1 cellular context compared by ENCODE assay signal in the genomic region with DNA sequence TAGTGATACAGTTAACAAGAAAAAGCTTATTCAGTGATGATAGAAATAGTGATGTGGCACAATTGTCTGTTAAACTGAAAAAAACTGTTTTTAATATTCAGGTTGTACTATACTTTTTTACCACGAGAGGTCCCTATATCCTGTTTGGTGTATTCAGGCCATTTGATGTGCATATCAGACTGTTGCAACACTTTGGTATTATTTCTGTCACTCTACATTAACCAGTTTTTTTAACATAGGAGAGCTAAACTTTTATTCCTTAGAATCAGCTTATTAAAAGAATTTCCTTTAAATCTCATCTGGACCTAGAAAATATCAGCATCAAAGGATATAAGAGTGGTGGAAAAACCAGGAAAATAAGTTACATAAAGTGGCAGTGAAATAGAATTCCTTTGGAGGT.
A peak's percentile ranks its signal among the peaks of the same experiment; 100 is the strongest.
TF ChIP-seq lines count a peak whose summit lies in the region.

No MANE protein-coding gene starts in this region.

TF ChIP-seq in K562, 482 proteins besides CTCF, POLR2A, EP300 and RAD21 (continued from another document):
- no peak for TF ChIP-seq RAD51 (IDR thresholded peaks at IDR 0.05; ENCODE audit: borderline replicate concordance, low read depth)
- TF ChIP-seq ARID3A (IDR thresholded peaks at IDR 0.05; ENCODE audit: borderline replicate concordance, low read depth, low read length): peak; percentile 86; the same call in 1 of the 2 replicates
- no peak for TF ChIP-seq RBM17 (IDR thresholded peaks at IDR 0.05; ENCODE audit: borderline replicate concordance, low read depth, low read length)
- TF ChIP-seq TRIM24 (IDR thresholded peaks at IDR 0.05): 0 out of 4 replicates have a peak, but pooled peaks of 1 of the 2 experiments have one; percentile 30
- no peak for TF ChIP-seq SNIP1 (IDR thresholded peaks at IDR 0.05; ENCODE audit: low read depth)
- peak; percentile 93 for TF ChIP-seq CEBPB (tag; IDR thresholded peaks at IDR 0.05)
- TF ChIP-seq CEBPG (CRISPR knock-in tag; IDR thresholded peaks at IDR 0.05): peak; percentile 64
- TF ChIP-seq CEBPG (tag; conservative IDR thresholded peaks at IDR 0.05 in 1 of 2, IDR thresholded peaks at IDR 0.05 in 1 of 2): peak; percentile 74 to 82
- TF ChIP-seq DACH1 (IDR thresholded peaks at IDR 0.05; ENCODE audit: partially characterized antibody): no peak
- TF ChIP-seq PBX2 (CRISPR knock-in tag; IDR thresholded peaks at IDR 0.05; ENCODE audit: low read depth): no peak
- TF ChIP-seq PBX2 (tag; conservative IDR thresholded peaks at IDR 0.05; ENCODE audit: low read depth): 0 out of 2 replicates have a peak, but pooled peaks have one; percentile 16
- TF ChIP-seq EGR1 (conservative IDR thresholded peaks at IDR 0.05): no peak
- TF ChIP-seq HDAC6 (IDR thresholded peaks at IDR 0.05; ENCODE audit: low read depth, low read length): no peak
- no peak for TF ChIP-seq ZNF780A (CRISPR knock-in tag; IDR thresholded peaks at IDR 0.05)
- 0 out of 2 replicates have a peak, but pooled peaks have one; percentile 19 for TF ChIP-seq ATF3 (IDR thresholded peaks at IDR 0.05)
- TF ChIP-seq ATF3 (CRISPR knock-in tag; conservative IDR thresholded peaks at IDR 0.05): no peak
- peak; percentile 48; the same call in 1 of the 2 replicates for TF ChIP-seq ZNF232 (CRISPR knock-in tag; IDR thresholded peaks at IDR 0.05)
- 0 out of 2 replicates have a peak, but pooled peaks have one; percentile 13 for TF ChIP-seq PKNOX1 (IDR thresholded peaks at IDR 0.05)
- TF ChIP-seq ZNF384 (IDR thresholded peaks at IDR 0.05; ENCODE audit: low read depth, low read length): peak; percentile 39
- TF ChIP-seq BMI1 (IDR thresholded peaks at IDR 0.05; ENCODE audit: low read length): no peak
- no peak for TF ChIP-seq PHB2 (IDR thresholded peaks at IDR 0.05; ENCODE audit: low read depth)
